In genomic region chrX:11351375-11352295, GRCh38 we compare ENCODE assay signal across 11 cellular contexts. TPM values are rescaled to one million over a fixed set of nuclear protein-coding genes. Genes with fewer than 3 reads are reported as not detected.
DNase-seq lines count a peak whose midpoint lies in the region; ATAC-seq and TF ChIP-seq lines count a peak whose summit lies in the region.
"Had no signal": no experiment of that assay in that cellular context is flagged by ENCODE, and none has a peak within 500 bp of the region (broad histone marks: within the 10 kb centered on the region; RNA-seq: fewer than 3 reads in every experiment).

No MANE protein-coding gene starts in this region.

- intact Hi-C loops in dendritic cell treated with granulocyte-macrophage colony-stimulating factor and Interleukin-4, amounts not matched to agents 40 ng/mL and 50 ng/mL, for 4 days (cut with micrococcal nuclease): no loop called here
- intact Hi-C loops in prostate gland (cut with DNase I): no loop called here
- intact Hi-C loops in CD4-positive, alpha-beta memory T cell (cut with micrococcal nuclease): no loop called here

- H3K4me1 ChIP-seq in prostate gland (replicated peaks): no peaks in the 10 kb centered on the region
- H3K4me1 ChIP-seq in CD4-positive, alpha-beta memory T cell (ENCODE audit: insufficient read depth, low read length): no peaks in the 10 kb centered on the region

- TF ChIP-seq CTCF in prostate gland (IDR thresholded peaks at IDR 0.05): no peak

- no peak overlapping the region for H3K4me3 ChIP-seq in prostate gland
- H3K4me3 ChIP-seq in CD4-positive, alpha-beta memory T cell (ENCODE audit: low read length in 2 of 2): no peak overlapping the region

- no peaks in the 10 kb centered on the region for H3K9me3 Mint-ChIP-seq in dendritic cell treated with granulocyte-macrophage colony-stimulating factor and Interleukin-4, amounts not matched to agents 40 ng/mL and 50 ng/mL, for 4 days
- H3K9me3 Mint-ChIP-seq in activated naive CD4-positive, alpha-beta T cell treated with anti-CD3 and anti-CD28 coated beads, Interleukin-2, amount 10 ng/mL, durations not matched to agents 7 days and 5 days: no peaks in the 10 kb centered on the region
- H3K9me3 Mint-ChIP-seq in CD4-positive, alpha-beta memory T cell: peaks cover 0 to 2% (median 0%) of the 10 kb centered on the region in 8 donors

- H3K4me3 Mint-ChIP-seq in dendritic cell treated with granulocyte-macrophage colony-stimulating factor and Interleukin-4, amounts not matched to agents 40 ng/mL and 50 ng/mL, for 4 days: no peak overlapping the region
- H3K4me3 Mint-ChIP-seq in activated naive CD4-positive, alpha-beta T cell treated with anti-CD3 and anti-CD28 coated beads, Interleukin-2, amount 10 ng/mL, durations not matched to agents 7 days and 5 days: no peak overlapping the region
- H3K4me3 Mint-ChIP-seq in CD4-positive, alpha-beta memory T cell: no peak overlapping the region

- H3K27ac Mint-ChIP-seq in dendritic cell treated with granulocyte-macrophage colony-stimulating factor and Interleukin-4, amounts not matched to agents 40 ng/mL and 50 ng/mL, for 4 days: peak overlapping the region; percentile 68
- no peak overlapping the region for H3K27ac Mint-ChIP-seq in activated naive CD4-positive, alpha-beta T cell treated with anti-CD3 and anti-CD28 coated beads, Interleukin-2, amount 10 ng/mL, durations not matched to agents 7 days and 5 days
- no peak overlapping the region for H3K27ac Mint-ChIP-seq in CD4-positive, alpha-beta memory T cell

- peak; percentile 85 for DNase-seq in GM04503 (ENCODE audit: low read depth)
- DNase-seq in prostate gland (ENCODE audit: low spot score): peak; percentile 20
- no peak for DNase-seq in activated CD4-positive, alpha-beta T cell treated with anti-CD3 and anti-CD28 coated beads for 4 hours
- no peak for DNase-seq in NCI-H1930 (lab: John Stamatoyannopoulos, UW)
- DNase-seq in activated naive CD4-positive, alpha-beta T cell treated with anti-CD3 and anti-CD28 coated beads, Interleukin-2, amount 10 ng/mL, durations not matched to agents 7 days and 5 days: no peak
- DNase-seq in CD4-positive, alpha-beta memory T cell: no peak
- DNase-seq: NCI-H2171 had no signal

- no peaks in the 10 kb centered on the region for H3K27me3 ChIP-seq in prostate gland (replicated peaks; ENCODE audit: insufficient read depth)
- no peaks in the 10 kb centered on the region for H3K27me3 ChIP-seq in CD4-positive, alpha-beta memory T cell (ENCODE audit: insufficient read depth, low read length)

- POLR2A ChIA-PET in CD4-positive, alpha-beta memory T cell (lab: Charles Lee; ENCODE audit: partially characterized antibody): no interaction called here

- CTCF ChIA-PET in activated naive CD4-positive, alpha-beta T cell treated with anti-CD3 and anti-CD28 coated beads, Interleukin-2, amount 10 ng/mL, durations not matched to agents 7 days and 5 days (lab: Charles Lee): no interaction called here
- CTCF ChIA-PET in CD4-positive, alpha-beta memory T cell (lab: Charles Lee; ENCODE audit: partially characterized antibody): no interaction called here

- no peaks in the 10 kb centered on the region for H3K9me3 ChIP-seq in prostate gland
- no peaks in the 10 kb centered on the region for H3K9me3 ChIP-seq in CD4-positive, alpha-beta memory T cell (ENCODE audit: control insufficient read depth in 1 of 2, low read length in 2 of 2)

- 48% methylated on average over 9 of the region's 11 CpGs for WGBS in prostate gland

- no peak for TF ChIP-seq POLR2A in prostate gland (IDR thresholded peaks at IDR 0.05)

- H3K27ac ChIP-seq in prostate gland: peak overlapping the region; percentile 73 to 75
- H3K27ac ChIP-seq in CD4-positive, alpha-beta memory T cell (ENCODE audit: low read depth, low read length): no peak overlapping the region

- H3K27me3 Mint-ChIP-seq in dendritic cell treated with granulocyte-macrophage colony-stimulating factor and Interleukin-4, amounts not matched to agents 40 ng/mL and 50 ng/mL, for 4 days: no peaks in the 10 kb centered on the region
- H3K27me3 Mint-ChIP-seq in activated naive CD4-positive, alpha-beta T cell treated with anti-CD3 and anti-CD28 coated beads, Interleukin-2, amount 10 ng/mL, durations not matched to agents 7 days and 5 days: no peaks in the 10 kb centered on the region
- H3K27me3 Mint-ChIP-seq in CD4-positive, alpha-beta memory T cell: no peaks in the 10 kb centered on the region

- H3K4me1 Mint-ChIP-seq in dendritic cell treated with granulocyte-macrophage colony-stimulating factor and Interleukin-4, amounts not matched to agents 40 ng/mL and 50 ng/mL, for 4 days (ENCODE audit: low read depth): peaks cover 10% of the 10 kb centered on the region
- no peaks in the 10 kb centered on the region for H3K4me1 Mint-ChIP-seq in activated naive CD4-positive, alpha-beta T cell treated with anti-CD3 and anti-CD28 coated beads, Interleukin-2, amount 10 ng/mL, durations not matched to agents 7 days and 5 days
- no peaks in the 10 kb centered on the region for H3K4me1 Mint-ChIP-seq in CD4-positive, alpha-beta memory T cell

- ATAC-seq in HG03354 (IDR thresholded peaks at IDR 0.05; ENCODE audit: poor library complexity, severe bottlenecking, unreplicated experiment): peak; percentile 23

- H3K36me3 ChIP-seq in prostate gland: no peaks in the 10 kb centered on the region
- H3K36me3 ChIP-seq in CD4-positive, alpha-beta memory T cell (ENCODE audit: insufficient read depth, low read length): no peaks in the 10 kb centered on the region

- H3K36me3 Mint-ChIP-seq in dendritic cell treated with granulocyte-macrophage colony-stimulating factor and Interleukin-4, amounts not matched to agents 40 ng/mL and 50 ng/mL, for 4 days (ENCODE audit: low read depth): no peaks in the 10 kb centered on the region
- no peaks in the 10 kb centered on the region for H3K36me3 Mint-ChIP-seq in activated naive CD4-positive, alpha-beta T cell treated with anti-CD3 and anti-CD28 coated beads, Interleukin-2, amount 10 ng/mL, durations not matched to agents 7 days and 5 days
- no peaks in the 10 kb centered on the region for H3K36me3 Mint-ChIP-seq in CD4-positive, alpha-beta memory T cell

RNA-seq across cellular contexts. Expression of gene AMELX, which starts 58.4 kb away (rescaled TPM):
- not detected for total RNA-seq in prostate gland
- total RNA-seq in CD4-positive, alpha-beta memory T cell: not detected
- not detected for polyA plus RNA-seq in CD4-positive, alpha-beta memory T cell
- total RNA-seq: pulmonary artery endothelial cell had no signal
- polyA plus RNA-seq: adipose tissue had no signal

Comparison
In these comparisons a context has a peak if more than half of its experiments do, and no peak if none do; other contexts are left out.
1. DNase-seq: peak in GM04503 (single experiment) and prostate gland (single experiment); none in activated CD4-positive, alpha-beta T cell treated with anti-CD3 and anti-CD28 coated beads for 4 hours (0 of 2), NCI-H1930 (0 of 2), activated naive CD4-positive, alpha-beta T cell treated with anti-CD3 and anti-CD28 coated beads, Interleukin-2, amount 10 ng/mL, durations not matched to agents 7 days and 5 days (single experiment) and CD4-positive, alpha-beta memory T cell (0 of 5).